Comparison of ENCODE assay signal across 9 cellular contexts in genomic region chr2:42905341-42906114, GRCh38.
DNase-seq lines count a peak whose midpoint lies in the region; ATAC-seq and TF ChIP-seq lines count a peak whose summit lies in the region.
"Had no signal": no experiment of that assay in that cellular context is flagged by ENCODE, and none has a peak within 500 bp of the region (broad histone marks: within the 10 kb centered on the region; RNA-seq: fewer than 3 reads in every experiment).

No MANE protein-coding gene starts in this region.

- no peaks in the 10 kb centered on the region for H3K27me3 ChIP-seq in ascending aorta
- H3K27me3 ChIP-seq in left ventricle myocardium inferior (ENCODE audit: low read depth), result no peaks in the 10 kb centered on the region

- peaks cover 31 to 60% of the 10 kb centered on the region in 2 donors for H3K4me1 ChIP-seq in ascending aorta
- peaks cover 83% of the 10 kb centered on the region for H3K4me1 ChIP-seq in left ventricle myocardium inferior

- H3K36me3 ChIP-seq in ascending aorta, result no peaks in the 10 kb centered on the region
- H3K36me3 ChIP-seq in left ventricle myocardium inferior, result no peaks in the 10 kb centered on the region

- TF ChIP-seq CTCF in ascending aorta (IDR thresholded peaks at IDR 0.05) (peak in 1 of 3 experiments; percentile 35), left ventricle myocardium inferior (IDR thresholded peaks at IDR 0.05; ENCODE audit: borderline replicate concordance) (peak; percentile 54), retinal pigment epithelial cell (conservative IDR thresholded peaks at IDR 0.05; ENCODE audit: low read depth, low read length) (peak; percentile 14)

- H3K4me3 ChIP-seq in ascending aorta (peak overlapping the region in 1 of 2 donors; percentile 10), left ventricle myocardium inferior (peak overlapping the region; percentile 36), retinal pigment epithelial cell (ENCODE audit: low read length) (no peak overlapping the region)

- ATAC-seq in HG02852 (IDR thresholded peaks at IDR 0.05; ENCODE audit: unreplicated experiment), result no peak
- ATAC-seq in HG02884 (IDR thresholded peaks at IDR 0.05; ENCODE audit: unreplicated experiment), result no peak

- intact Hi-C loops in ascending aorta (cut with DNase I) (loop anchor here (2.0 to 5.0 kb wide), 2 partner anchors 17 to 38 kb away; no protein-coding TSS in a partner anchor), left ventricle myocardium inferior (cut with micrococcal nuclease) (no loop called here)

- H3K9me3 ChIP-seq in ascending aorta (no peaks in the 10 kb centered on the region), left ventricle myocardium inferior (replicated peaks) (no peaks in the 10 kb centered on the region)

- peak overlapping the region; percentile 89 to 90 for H3K27ac ChIP-seq in ascending aorta
- H3K27ac ChIP-seq in left ventricle myocardium inferior (replicated peaks), result peak overlapping the region; percentile 88
- H3K27ac ChIP-seq in substantia nigra (ENCODE audit: low read depth, low read length, poor library complexity, severe bottlenecking), result no peak overlapping the region

- peak; percentile 46 for DNase-seq in Daoy (ENCODE audit: low read depth)
- peak in 1 of 2 donors; percentile 71 for DNase-seq in ascending aorta (ENCODE audit: low spot score in 2 of 2)
- no peak for DNase-seq in left ventricle myocardium inferior
- DNase-seq in retinal pigment epithelial cell (ENCODE audit: low read depth), result no peak
- no peak for DNase-seq in NCI-H2196 treated with DMSO at 0.1 percent for 48 hours (lab: John Stamatoyannopoulos, UW; ENCODE audit: unreplicated experiment)
- DNase-seq in substantia nigra (lab: John Stamatoyannopoulos, UW), result no peak
- DNase-seq: activated T-cell treated with anti-CD3 and anti-CD28 coated beads, Interleukin-2, amount 50 U/mL, for 1 hour had no signal
